Comparison of ENCODE assay signal across 8 cellular contexts in the genomic region with DNA sequence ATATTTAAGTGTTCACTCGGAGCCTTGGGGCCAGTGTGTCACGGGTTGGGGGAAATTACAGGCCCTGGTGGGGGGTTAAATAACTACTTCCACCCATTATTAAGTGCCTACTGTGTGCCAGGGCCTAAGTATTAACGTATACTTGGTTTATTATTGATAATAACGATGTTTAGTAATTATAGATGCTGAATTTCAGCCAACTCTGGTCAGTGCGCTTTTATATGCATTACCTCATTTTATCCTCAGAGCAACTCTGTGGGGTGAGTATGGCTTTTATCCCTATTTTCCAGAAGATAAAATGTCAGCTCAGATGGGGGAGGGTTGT.
A peak's percentile ranks its signal among the peaks of the same experiment; 100 is the strongest.
DNase-seq lines count a peak whose midpoint lies in the region; ATAC-seq and TF ChIP-seq lines count a peak whose summit lies in the region.

No MANE protein-coding gene starts in this region.

- H3K4me3 ChIP-seq in HUES6 (ENCODE audit: low read depth, low read length): peak overlapping the region; percentile 71
- peak overlapping the region; percentile 47 for H3K4me3 ChIP-seq in mucosa of stomach (ENCODE audit: low read length)

- H3K36me3 Mint-ChIP-seq in central memory CD8-positive, alpha-beta T cell (ENCODE audit: insufficient read depth): peaks cover 5% of the 10 kb centered on the region

- H3K36me3 ChIP-seq in HUES6 (ENCODE audit: control insufficient read depth, insufficient read depth, low read length): no peaks in the 10 kb centered on the region
- H3K36me3 ChIP-seq in mucosa of stomach (ENCODE audit: control insufficient read depth, insufficient read depth, low read length): no peaks in the 10 kb centered on the region

- H3K9ac ChIP-seq in HUES6 (ENCODE audit: low read length): peak overlapping the region; percentile 72
- peak overlapping the region; percentile 69 for H3K9ac ChIP-seq in mucosa of stomach (ENCODE audit: low read length)

- H3K4me3 Mint-ChIP-seq in central memory CD8-positive, alpha-beta T cell: peak overlapping the region; percentile 66

- peaks cover 23% of the 10 kb centered on the region for H3K4me1 Mint-ChIP-seq in central memory CD8-positive, alpha-beta T cell

- H3K9me3 ChIP-seq in HUES6 (ENCODE audit: control insufficient read depth, insufficient read depth, low read depth, low read length) (peaks cover 8% of the 10 kb centered on the region; the same call in 1 of the 2 replicates), mucosa of stomach (ENCODE audit: control insufficient read depth, low read length) (no peaks in the 10 kb centered on the region)

- H3K27me3 ChIP-seq in HUES6 (ENCODE audit: control insufficient read depth, insufficient read depth, low read length) (peaks cover 11% of the 10 kb centered on the region), mucosa of stomach (ENCODE audit: control insufficient read depth, insufficient read depth, low read length) (no peaks in the 10 kb centered on the region)

- H3K9me3 Mint-ChIP-seq in central memory CD8-positive, alpha-beta T cell: no peaks in the 10 kb centered on the region

- H3K27ac ChIP-seq in 22Rv1 (peak overlapping the region; percentile 68), HUES6 (ENCODE audit: low read depth, low read length) (no peak overlapping the region)

- no peaks in the 10 kb centered on the region for H3K27me3 Mint-ChIP-seq in central memory CD8-positive, alpha-beta T cell

- no peak overlapping the region for H3K27ac Mint-ChIP-seq in central memory CD8-positive, alpha-beta T cell (ENCODE audit: low read depth)

- TF ChIP-seq CTCF in 22Rv1 (IDR thresholded peaks at IDR 0.05): no peak

- peak; percentile 49 for ATAC-seq in central memory CD8-positive, alpha-beta T cell (replicated peaks; ENCODE audit: extremely low read depth, poor library complexity, severe bottlenecking)
- ATAC-seq in HG03196 (IDR thresholded peaks at IDR 0.05; ENCODE audit: unreplicated experiment): no peak

- H3K4me1 ChIP-seq in HUES6 (ENCODE audit: control insufficient read depth, insufficient read depth, low read length) (peaks cover 10% of the 10 kb centered on the region), mucosa of stomach (ENCODE audit: control insufficient read depth, insufficient read depth, low read length) (peaks cover 12% of the 10 kb centered on the region)

- DNase-seq in central memory CD8-positive, alpha-beta T cell (ENCODE audit: low spot score in 2 of 2): no peak
- no peak for DNase-seq in GM03348 (ENCODE audit: low spot score)
- DNase-seq in NOMO-1 (lab: John Stamatoyannopoulos, UW; ENCODE audit: unreplicated experiment in 2 of 2): no peak
- no peak for DNase-seq in MV-4-11 (lab: John Stamatoyannopoulos, UW)
